Comparison of ENCODE assay signal across 1 cellular context in genomic region chr3:71521021-71521352, GRCh38.
TF ChIP-seq lines count a peak whose summit lies in the region.

No MANE protein-coding gene starts in this region.

TF ChIP-seq in WTC11, 78 proteins besides CTCF, POLR2A, EP300 and RAD21 (continued from another document):
- TF ChIP-seq, protein P1, sequence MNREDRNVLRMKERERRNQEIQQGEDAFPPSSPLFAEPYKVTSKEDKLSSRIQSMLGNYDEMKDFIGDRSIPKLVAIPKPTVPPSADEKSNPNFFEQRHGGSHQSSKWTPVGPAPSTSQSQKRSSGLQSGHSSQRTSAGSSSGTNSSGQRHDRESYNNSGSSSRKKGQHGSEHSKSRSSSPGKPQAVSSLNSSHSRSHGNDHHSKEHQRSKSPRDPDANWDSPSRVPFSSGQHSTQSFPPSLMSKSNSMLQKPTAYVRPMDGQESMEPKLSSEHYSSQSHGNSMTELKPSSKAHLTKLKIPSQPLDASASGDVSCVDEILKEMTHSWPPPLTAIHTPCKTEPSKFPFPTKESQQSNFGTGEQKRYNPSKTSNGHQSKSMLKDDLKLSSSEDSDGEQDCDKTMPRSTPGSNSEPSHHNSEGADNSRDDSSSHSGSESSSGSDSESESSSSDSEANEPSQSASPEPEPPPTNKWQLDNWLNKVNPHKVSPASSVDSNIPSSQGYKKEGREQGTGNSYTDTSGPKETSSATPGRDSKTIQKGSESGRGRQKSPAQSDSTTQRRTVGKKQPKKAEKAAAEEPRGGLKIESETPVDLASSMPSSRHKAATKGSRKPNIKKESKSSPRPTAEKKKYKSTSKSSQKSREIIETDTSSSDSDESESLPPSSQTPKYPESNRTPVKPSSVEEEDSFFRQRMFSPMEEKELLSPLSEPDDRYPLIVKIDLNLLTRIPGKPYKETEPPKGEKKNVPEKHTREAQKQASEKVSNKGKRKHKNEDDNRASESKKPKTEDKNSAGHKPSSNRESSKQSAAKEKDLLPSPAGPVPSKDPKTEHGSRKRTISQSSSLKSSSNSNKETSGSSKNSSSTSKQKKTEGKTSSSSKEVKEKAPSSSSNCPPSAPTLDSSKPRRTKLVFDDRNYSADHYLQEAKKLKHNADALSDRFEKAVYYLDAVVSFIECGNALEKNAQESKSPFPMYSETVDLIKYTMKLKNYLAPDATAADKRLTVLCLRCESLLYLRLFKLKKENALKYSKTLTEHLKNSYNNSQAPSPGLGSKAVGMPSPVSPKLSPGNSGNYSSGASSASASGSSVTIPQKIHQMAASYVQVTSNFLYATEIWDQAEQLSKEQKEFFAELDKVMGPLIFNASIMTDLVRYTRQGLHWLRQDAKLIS (CRISPR knock-in tag; IDR thresholded peaks at IDR 0.05; ENCODE audit: borderline replicate concordance), result no peak
- no peak for TF ChIP-seq ZNF512 (CRISPR knock-in tag; IDR thresholded peaks at IDR 0.05; ENCODE audit: borderline replicate concordance)
- TF ChIP-seq ZNF232 (CRISPR knock-in tag; IDR thresholded peaks at IDR 0.05), result no peak
